In the genomic region with DNA sequence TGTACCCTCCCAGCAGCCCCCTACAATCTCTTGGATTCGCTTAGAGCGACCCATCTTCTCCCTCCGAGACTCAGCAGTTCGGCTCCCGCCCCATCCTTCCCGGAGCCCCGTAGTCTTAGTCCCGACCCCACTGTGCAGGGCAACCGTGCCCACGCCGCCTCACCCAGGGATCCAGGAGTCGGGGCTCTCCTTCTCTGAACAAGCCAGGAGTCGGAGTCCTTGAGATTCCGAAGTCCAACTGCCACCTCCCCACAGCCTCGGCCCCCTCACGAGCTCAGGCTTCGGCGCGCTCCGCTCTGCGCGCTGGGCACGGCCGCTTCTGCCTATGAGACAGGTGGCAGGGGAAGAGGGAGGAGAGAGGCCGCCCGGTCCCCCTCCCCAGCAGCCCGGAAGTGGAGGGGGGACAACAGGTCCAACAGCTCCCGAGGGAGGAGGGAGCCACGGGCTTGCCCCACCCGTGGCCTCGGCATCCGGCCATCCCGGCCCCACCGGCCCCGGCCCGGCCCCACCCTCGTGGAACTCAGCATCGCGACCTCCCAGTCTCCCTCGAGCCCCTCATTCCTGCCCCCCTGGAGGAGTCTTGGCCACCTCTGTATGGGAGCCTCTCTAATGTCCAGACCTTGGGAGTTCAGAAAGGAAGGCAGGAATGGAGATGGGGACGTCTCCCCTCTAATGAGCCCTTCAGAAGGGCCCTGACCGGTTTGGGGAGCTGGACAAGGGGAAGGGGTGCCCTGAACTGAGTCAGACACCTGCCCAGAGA, we compare ENCODE assay signal across 8 cellular contexts. TPM values are rescaled to one million over a fixed set of nuclear protein-coding genes. Genes with fewer than 3 reads are reported as not detected.
DNase-seq lines count a peak whose midpoint lies in the region; ATAC-seq, FAIRE-seq and TF ChIP-seq lines count a peak whose summit lies in the region.

A gene (minus strand): TSS at position 321 of the 760 bp plus-strand sequence. CDS start 628 bp downstream, outside the sequence.

- ATAC-seq in HG03066 (IDR thresholded peaks at IDR 0.05; ENCODE audit: low read depth, unreplicated experiment) = peak; percentile 23
- peak; percentile 67 for ATAC-seq in GM12878

- TF ChIP-seq POLR2A in GM12878 (IDR thresholded peaks at IDR 0.05; ENCODE audit: low read depth, low read length) = peak; percentile 48; the same call in 1 of the 2 replicates

- no peaks in the 10 kb centered on the region for H3K9me3 ChIP-seq in GM12878 (replicated peaks; ENCODE audit: control insufficient read depth, insufficient read depth, low read length)

- TF ChIP-seq RAD21 in GM12878 (IDR thresholded peaks at IDR 0.05; ENCODE audit: insufficient read depth, low read depth, low read length) = no peak

- peaks cover 4% of the 10 kb centered on the region for H3K4me1 ChIP-seq in GM12878 (ENCODE audit: control insufficient read depth, insufficient read depth, low read length)

- H4K20me1 ChIP-seq in GM12878 (ENCODE audit: control insufficient read depth, insufficient read depth) = no peaks in the 10 kb centered on the region

- SMC1A ChIA-PET in GM12878 (lab: Charles Lee; ENCODE audit: uncharacterized antibody, unreplicated experiment) = interaction anchor here (0.9 to 2.2 kb wide), 6 partner anchors 14 to 90 kb away, joined by 3 to 12 read pairs (median 5); no protein-coding TSS in a partner anchor

- H3K27me3 ChIP-seq in GM12878 (replicated peaks in 1 of 2; ENCODE audit: control insufficient read depth in 2 of 2, insufficient read depth in 2 of 2, low read length in 1 of 2) = no peaks in the 10 kb centered on the region

- POLR2A ChIA-PET in GM12878 (lab: Charles Lee) = interaction anchor here (0.6 to 1.2 kb wide), 8 partner anchors 14 to 164 kb away, joined by 3 to 6 read pairs (median 4); a partner anchor contains a TSS

- H3K27ac ChIP-seq in GM12878 (ENCODE audit: control insufficient read depth, insufficient read depth) = peak within 1 kb of the TSS; percentile 73

- 5% methylated on average over 32 of the region's 42 CpGs for WGBS in GM12878 (ENCODE audit: insufficient coverage, insufficient replicate concordance, low lambda C conversion rate, missing lambda C conversion rate)

- peak within 1 kb of the TSS; percentile 91 for H2AFZ ChIP-seq in GM12878 (ENCODE audit: control insufficient read depth, low read depth, low read length)

- no peak for TF ChIP-seq EP300 in GM12878 (IDR thresholded peaks at IDR 0.05; ENCODE audit: borderline replicate concordance in 1 of 2, control insufficient read depth in 1 of 2, low read depth in 2 of 2, low read length in 2 of 2)

- DNase-seq in NCI-H2227 (lab: John Stamatoyannopoulos, UW; ENCODE audit: unreplicated experiment) (peak; percentile 37), NCI-H2227 treated with DMSO at 0.1 percent for 48 hours (lab: John Stamatoyannopoulos, UW) (no peak), RPMI8226 (peak; percentile 41), GM12878 (ENCODE audit: low read depth, low spot score) (no peak), iris pigment epithelial cell (ENCODE audit: low read depth) (peak; percentile 27), middle frontal gyrus (ENCODE audit: extremely low spot score, low spot score) (no peak)
- peak in 2 of 3 donors; percentile 18 to 45 for DNase-seq in stimulated activated CD4-positive, alpha-beta T cell treated with anti-CD3 and anti-CD28 coated beads, Interleukin-12 subunit alpha, Interleukin-12 subunit beta, amount 100 ng/mL, for 48 hours (ENCODE audit: low read depth in 2 of 3, low spot score in 1 of 3)

- no TSS peak for BruUV-seq in GM12878 (replicated peaks; lab: Mats Ljungman, UMichigan)

- peak within 1 kb of the TSS; percentile 98 for H3K4me2 ChIP-seq in GM12878 (ENCODE audit: control insufficient read depth, insufficient read depth)

- peak in 1 of 3 experiments; percentile 20; a peak in 1 of 6 replicates for TF ChIP-seq CTCF in GM12878 (IDR thresholded peaks at IDR 0.05 in 2 of 3, conservative IDR thresholded peaks at IDR 0.05 in 1 of 3; ENCODE audit: control insufficient read depth in 2 of 3, extremely low read depth in 1 of 3, insufficient read depth in 1 of 3, low read depth in 3 of 3, low read length in 3 of 3)

- no peaks in the 10 kb centered on the region; the same call in 1 of the 2 replicates for H3K79me2 ChIP-seq in GM12878 (ENCODE audit: control insufficient read depth, insufficient read depth, low read length)

- peak within 1 kb of the TSS; percentile 67 for H3K4me3 ChIP-seq in GM12878

- peak within 1 kb of the TSS; percentile 71 for H3K9ac ChIP-seq in GM12878 (ENCODE audit: control insufficient read depth, insufficient read depth, low read length)

- intact Hi-C loops in GM12878 (cut with micrococcal nuclease; ENCODE audit: unreplicated experiment) = loop anchor here (5.0 kb wide), 2 partner anchors 42 to 57 kb away; no protein-coding TSS in a partner anchor

- CTCF ChIA-PET in GM12878 (lab: Yijun Ruan, JAX) = interaction anchor here (1.0 to 3.8 kb wide), 9 partner anchors 10 to 90 kb away, joined by 3 to 42 read pairs (median 7); no protein-coding TSS in a partner anchor

- RAD21 ChIA-PET in GM12878 (lab: Charles Lee; ENCODE audit: unreplicated experiment) = interaction anchor here (1.0 to 2.4 kb wide), 11 partner anchors 15 to 304 kb away, joined by 3 to 22 read pairs (median 3); a partner anchor contains a TSS

- no peak for FAIRE-seq in GM12878 (lab: Jason Lieb, UNC)

- in situ Hi-C loops in GM12878 (cut with MboI) = no loop called here

- no peaks in the 10 kb centered on the region; a peak in 2 of 4 replicates for H3K36me3 ChIP-seq in GM12878 (ENCODE audit: control insufficient read depth in 2 of 2, insufficient read depth in 2 of 2, low read length in 1 of 2)

TF ChIP-seq in GM12878, 131 proteins besides CTCF, POLR2A, EP300 and RAD21 (continues in another document):
- TF ChIP-seq, protein P1, sequence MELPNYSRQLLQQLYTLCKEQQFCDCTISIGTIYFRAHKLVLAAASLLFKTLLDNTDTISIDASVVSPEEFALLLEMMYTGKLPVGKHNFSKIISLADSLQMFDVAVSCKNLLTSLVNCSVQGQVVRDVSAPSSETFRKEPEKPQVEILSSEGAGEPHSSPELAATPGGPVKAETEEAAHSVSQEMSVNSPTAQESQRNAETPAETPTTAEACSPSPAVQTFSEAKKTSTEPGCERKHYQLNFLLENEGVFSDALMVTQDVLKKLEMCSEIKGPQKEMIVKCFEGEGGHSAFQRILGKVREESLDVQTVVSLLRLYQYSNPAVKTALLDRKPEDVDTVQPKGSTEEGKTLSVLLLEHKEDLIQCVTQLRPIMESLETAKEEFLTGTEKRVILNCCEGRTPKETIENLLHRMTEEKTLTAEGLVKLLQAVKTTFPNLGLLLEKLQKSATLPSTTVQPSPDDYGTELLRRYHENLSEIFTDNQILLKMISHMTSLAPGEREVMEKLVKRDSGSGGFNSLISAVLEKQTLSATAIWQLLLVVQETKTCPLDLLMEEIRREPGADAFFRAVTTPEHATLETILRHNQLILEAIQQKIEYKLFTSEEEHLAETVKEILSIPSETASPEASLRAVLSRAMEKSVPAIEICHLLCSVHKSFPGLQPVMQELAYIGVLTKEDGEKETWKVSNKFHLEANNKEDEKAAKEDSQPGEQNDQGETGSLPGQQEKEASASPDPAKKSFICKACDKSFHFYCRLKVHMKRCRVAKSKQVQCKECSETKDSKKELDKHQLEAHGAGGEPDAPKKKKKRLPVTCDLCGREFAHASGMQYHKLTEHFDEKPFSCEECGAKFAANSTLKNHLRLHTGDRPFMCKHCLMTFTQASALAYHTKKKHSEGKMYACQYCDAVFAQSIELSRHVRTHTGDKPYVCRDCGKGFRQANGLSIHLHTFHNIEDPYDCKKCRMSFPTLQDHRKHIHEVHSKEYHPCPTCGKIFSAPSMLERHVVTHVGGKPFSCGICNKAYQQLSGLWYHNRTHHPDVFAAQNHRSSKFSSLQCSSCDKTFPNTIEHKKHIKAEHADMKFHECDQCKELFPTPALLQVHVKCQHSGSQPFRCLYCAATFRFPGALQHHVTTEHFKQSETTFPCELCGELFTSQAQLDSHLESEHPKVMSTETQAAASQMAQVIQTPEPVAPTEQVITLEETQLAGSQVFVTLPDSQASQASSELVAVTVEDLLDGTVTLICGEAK (IDR thresholded peaks at IDR 0.05; ENCODE audit: borderline replicate concordance) = peak; percentile 13; the same call in 1 of the 2 replicates
- peak in 1 of 2 experiments; percentile 11; a peak in 1 of 4 replicates for TF ChIP-seq IKZF2 (IDR thresholded peaks at IDR 0.05)
- peak; percentile 29; the same call in 1 of the 2 replicates for TF ChIP-seq MTA2 (IDR thresholded peaks at IDR 0.05; ENCODE audit: low read depth)
- TF ChIP-seq, protein P2, sequence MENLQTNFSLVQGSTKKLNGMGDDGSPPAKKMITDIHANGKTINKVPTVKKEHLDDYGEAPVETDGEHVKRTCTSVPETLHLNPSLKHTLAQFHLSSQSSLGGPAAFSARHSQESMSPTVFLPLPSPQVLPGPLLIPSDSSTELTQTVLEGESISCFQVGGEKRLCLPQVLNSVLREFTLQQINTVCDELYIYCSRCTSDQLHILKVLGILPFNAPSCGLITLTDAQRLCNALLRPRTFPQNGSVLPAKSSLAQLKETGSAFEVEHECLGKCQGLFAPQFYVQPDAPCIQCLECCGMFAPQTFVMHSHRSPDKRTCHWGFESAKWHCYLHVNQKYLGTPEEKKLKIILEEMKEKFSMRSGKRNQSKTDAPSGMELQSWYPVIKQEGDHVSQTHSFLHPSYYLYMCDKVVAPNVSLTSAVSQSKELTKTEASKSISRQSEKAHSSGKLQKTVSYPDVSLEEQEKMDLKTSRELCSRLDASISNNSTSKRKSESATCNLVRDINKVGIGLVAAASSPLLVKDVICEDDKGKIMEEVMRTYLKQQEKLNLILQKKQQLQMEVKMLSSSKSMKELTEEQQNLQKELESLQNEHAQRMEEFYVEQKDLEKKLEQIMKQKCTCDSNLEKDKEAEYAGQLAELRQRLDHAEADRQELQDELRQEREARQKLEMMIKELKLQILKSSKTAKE (IDR thresholded peaks at IDR 0.05; ENCODE audit: low read depth, poor library complexity, severe bottlenecking) = no peak

RNA-seq across cellular contexts. Expression of the gene that starts here (rescaled TPM):
- 20.4 and 22.4 TPM in 2 replicates for total RNA-seq in GM12878 (2013; cell fraction: nucleolus; rRNA removed)
- total RNA-seq in GM12878 (2014; rRNA removed) (12.8 and 13.0 TPM in 2 replicates), GM12878 (2014; rRNA removed; fragmentation: Illumina TruSeq; extraction: Trizol) (2.4 and 3.6 TPM in 2 replicates), GM12878 (2021) (9.1 and 11.0 TPM in 2 replicates)
- 1.7 TPM for polyA plus RNA-seq in GM12878 (2011; ENCODE audit: low read depth)
- polyA plus RNA-seq in GM12878 (2011; rRNA removed) (2.6 and 4.3 TPM in 2 replicates), GM12878 (2014; fragmentation: Illumina TruSeq; extraction: Trizol) (0.14 and 1.1 TPM in 2 replicates), GM12878 (2014; fragmentation: Nextera tagmentation; extraction: Ambion mirVana) (under 1 TPM; 0.13 to 0.16 TPM), GM12878 (2014; rRNA removed) (7.9 and 13.4 TPM in 2 replicates), GM12878 (2016; fragmentation: Nextera tagmentation; extraction: Ambion mirVana) (10 to 100 TPM in 1 of 2 experiments, 1 to 10 TPM in 1; 6.8 to 11.6 TPM)
- 4.6 and 7.6 TPM in 2 replicates for polyA plus RNA-seq in GM12878 (2011; cell fraction: cytosol; rRNA removed)
- 12.1 and 14.7 TPM in 2 replicates for polyA plus RNA-seq in GM12878 (2011; cell fraction: nucleus; rRNA removed)
- polyA plus RNA-seq in GM12878 (2012) = 7.5 and 9.2 TPM in 2 replicates
- 2.3 and 6.9 TPM in 2 replicates for polyA minus RNA-seq in GM12878 (2011; rRNA and poly(A)+ RNA removed)
- polyA minus RNA-seq in GM12878 (2011; cell fraction: cytosol; rRNA and poly(A)+ RNA removed) = 2.8 and 3.5 TPM in 2 replicates
- 8.0 and 10.7 TPM in 2 replicates for polyA minus RNA-seq in GM12878 (2011; cell fraction: nucleus; rRNA and poly(A)+ RNA removed)

Comparison
In these comparisons a context has a peak if more than half of its experiments do, and no peak if none do; other contexts are left out.
1. DNase-seq: peak in NCI-H2227 (single experiment), RPMI8226 (single experiment), iris pigment epithelial cell (single experiment) and stimulated activated CD4-positive, alpha-beta T cell treated with anti-CD3 and anti-CD28 coated beads, Interleukin-12 subunit alpha, Interleukin-12 subunit beta, amount 100 ng/mL, for 48 hours (2 of 3); none in NCI-H2227 treated with DMSO at 0.1 percent for 48 hours (single experiment), GM12878 (single experiment) and middle frontal gyrus (single experiment).